ENCODE assay signal across 28 cellular contexts in genomic region chr16:25413133-25413532, GRCh38.
"Had no signal": no experiment of that assay in that cellular context is flagged by ENCODE, and none has a peak within 500 bp of the region (broad histone marks: within the 10 kb centered on the region; RNA-seq: fewer than 3 reads in every experiment).

No MANE protein-coding gene starts in this region.

- H3K27me3 ChIP-seq: neural progenitor cell, ovary, spleen, suprapubic skin, testis, tibial artery, transverse colon, upper lobe of right lung, uterus had no signal

- H3K79me2 ChIP-seq: parathyroid adenoma had no signal

- H3K4me1 ChIP-seq: neural progenitor cell, psoas muscle, spleen, suprapubic skin, testis, tibial artery, transverse colon, upper lobe of right lung, uterus had no signal

- H3K9ac ChIP-seq: neural progenitor cell, parathyroid adenoma had no signal

- H3K27ac ChIP-seq: neural progenitor cell, ovary, parathyroid adenoma, psoas muscle, skin epidermis, spleen, suprapubic skin, testis, tibial artery, transverse colon, upper lobe of right lung, uterus had no signal

- DNase-seq: natural killer cell; occipital lobe; ovary; posterior cingulate gyrus; psoas muscle; right cardiac atrium; spleen; stimulated activated CD4-positive, alpha-beta T cell treated with anti-CD3 and anti-CD28 coated beads, Interleukin-12 subunit alpha, Interleukin-12 subunit beta, amount 100 ng/mL, for 4 hours; stimulated activated CD4-positive, alpha-beta T cell treated with anti-CD3 and anti-CD28 coated beads, Interleukin-1b, Interleukin-23, amount 100 ng/mL, for 48 hours; stimulated activated CD4-positive, alpha-beta T cell treated with anti-CD3 and anti-CD28 coated beads, Interleukin-4, amount 100 ng/mL, for 1 hour; stimulated activated CD4-positive, alpha-beta T cell treated with anti-CD3 and anti-CD28 coated beads, Interleukin-4, amount 100 ng/mL, for 4 hours; stimulated activated CD8-positive, alpha-beta memory T cell treated with anti-CD3 and anti-CD28 coated beads, Interleukin-4, amount 100 ng/mL, for 48 hours; stimulated activated naive CD4-positive, alpha-beta T cell; stimulated activated naive CD8-positive, alpha-beta T cell treated with anti-CD3 and anti-CD28 coated beads, Interleukin-15, amount 100 ng/mL, for 72 hours; stimulated activated naive CD8-positive, alpha-beta T cell treated with anti-CD3 and anti-CD28 coated beads, Interleukin-15, Interleukin-2, amounts not matched to agents 100 U/mL and 50 U/mL, for 24 hours; substantia nigra; testis; tibial artery; transverse colon; upper lobe of right lung; uterus had no signal

- H3K36me3 ChIP-seq: neural progenitor cell, ovary, spleen, suprapubic skin, tibial artery, transverse colon, upper lobe of right lung, uterus had no signal

- H3K4me3 ChIP-seq: neural progenitor cell, ovary, psoas muscle, skin epidermis, smooth muscle cell, spleen, suprapubic skin, testis, tibial artery, transverse colon, upper lobe of right lung, uterus had no signal

- H3K4me2 ChIP-seq: neural progenitor cell, smooth muscle cell had no signal

- H2AFZ ChIP-seq: neural progenitor cell, parathyroid adenoma had no signal

- H3K9me3 ChIP-seq: ovary, psoas muscle, spleen, suprapubic skin, testis, tibial artery, transverse colon, upper lobe of right lung, uterus had no signal

- ATAC-seq: natural killer cell; psoas muscle; right cardiac atrium; sciatic nerve; stimulated activated memory B cell treated with anti-CD40 and anti-IgM and Interleukin-4, amounts not matched to agents 10 μg/mL and 1 μg/mL and 100 μg/mL, for 72 hours; stimulated activated naive CD8-positive, alpha-beta T cell treated with anti-CD3 and anti-CD28 coated beads, Interleukin-15, amount 100 ng/mL, for 72 hours; stimulated activated naive CD8-positive, alpha-beta T cell treated with anti-CD3 and anti-CD28 coated beads, Interleukin-15, Interleukin-2, amounts not matched to agents 100 U/mL and 50 U/mL, for 24 hours; upper lobe of right lung had no signal
